Comparison of ENCODE assay signal across 24 cellular contexts in genomic region chr2:121273116-121273515, GRCh38. TPM values are rescaled to one million over a fixed set of nuclear protein-coding genes. Genes with fewer than 3 reads are reported as not detected.
"Had no signal": no experiment of that assay in that cellular context is flagged by ENCODE, and none has a peak within 500 bp of the region (broad histone marks: within the 10 kb centered on the region; RNA-seq: fewer than 3 reads in every experiment).

No MANE protein-coding gene starts in this region.

- H3K27me3 ChIP-seq: cardiac muscle cell had no signal

- H3K27ac ChIP-seq: brain microvascular endothelial cell, cardiac muscle cell, VCaP had no signal

- DNase-seq: activated CD4-positive, alpha-beta memory T cell treated with anti-CD3 and anti-CD28 coated beads, Interleukin-2, amount 10 ng/mL, durations not matched to agents 7 days and 5 days; activated CD4-positive, alpha-beta T cell treated with anti-CD3 and anti-CD28 coated beads for 36 hours; activated CD4-positive, alpha-beta T cell treated with anti-CD3 and anti-CD28 coated beads, Interleukin-2, amount 50 U/mL, for 1 hour; activated gamma-delta T cell; activated naive CD4-positive, alpha-beta T cell treated with anti-CD3 and anti-CD28 coated beads for 36 hours; activated T-cell treated with anti-CD3 and anti-CD28 coated beads for 4 hours; activated T-cell treated with anti-CD3 and anti-CD28 coated beads, Interleukin-2, amount 50 U/mL, for 48 hours; brain microvascular endothelial cell; Karpas-422; MM.1S; NCI-H1930; NCI-H345; NCI-H510A; NCI-H526 treated with DMSO at 0.1 percent for 48 hours; NCI-H82; SIG-M5; T-cell; T-helper 2 cell; T1000 had no signal

- H3K4me3 ChIP-seq: cardiac muscle cell, K562 had no signal

- ATAC-seq: activated CD4-positive, alpha-beta T cell treated with anti-CD3 and anti-CD28 coated beads for 36 hours; activated T-helper 17 cell treated with anti-CD3 and anti-CD28 coated beads, Interleukin-2, amount 50 U/mL, for 72 hours; K562; T-cell had no signal

- H3K36me3 ChIP-seq: brain microvascular endothelial cell, cardiac muscle cell had no signal

RNA-seq across cellular contexts. Expression of gene TFCP2L1, which starts 11.9 kb away (rescaled TPM):
- total RNA-seq: cardiac muscle cell, RPMI7951 had no signal
